Comparison of ENCODE assay signal across 1 cellular context in the genomic region with DNA sequence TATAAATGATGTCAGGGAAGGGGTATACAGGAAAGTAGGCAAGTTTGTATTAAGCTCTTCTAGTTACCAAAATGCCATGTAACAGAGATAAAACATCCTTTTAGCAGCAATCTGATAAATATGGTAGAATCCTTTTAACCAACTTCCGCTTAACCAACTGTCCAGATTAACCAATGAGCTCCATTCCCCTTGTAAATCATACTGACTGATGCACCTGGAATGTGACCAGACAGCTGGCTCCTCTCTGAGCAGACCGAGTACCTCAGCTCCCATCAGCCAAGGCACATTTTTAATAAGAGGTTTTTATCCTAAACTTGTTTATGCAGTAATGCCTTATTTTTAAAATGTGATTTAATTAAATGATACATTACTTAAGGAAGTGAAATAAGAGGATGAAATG.
TF ChIP-seq lines count a peak whose summit lies in the region.

No MANE protein-coding gene starts in this region.

TF ChIP-seq in IMR-90, 13 proteins besides CTCF, POLR2A, EP300 and RAD21:
- TF ChIP-seq MXI1 (IDR thresholded peaks at IDR 0.05; ENCODE audit: borderline replicate concordance, low read depth, low read length): no peak
- no peak for TF ChIP-seq CEBPB (IDR thresholded peaks at IDR 0.05; ENCODE audit: low read depth, low read length)
- no peak for TF ChIP-seq FOS (IDR thresholded peaks at IDR 0.05; ENCODE audit: low read depth, low read length)
- no peak for TF ChIP-seq CHD1 (IDR thresholded peaks at IDR 0.05; ENCODE audit: low read depth, low read length)
- no peak for TF ChIP-seq BHLHE40 (IDR thresholded peaks at IDR 0.05; ENCODE audit: low read depth, low read length)
- TF ChIP-seq, protein P1, sequence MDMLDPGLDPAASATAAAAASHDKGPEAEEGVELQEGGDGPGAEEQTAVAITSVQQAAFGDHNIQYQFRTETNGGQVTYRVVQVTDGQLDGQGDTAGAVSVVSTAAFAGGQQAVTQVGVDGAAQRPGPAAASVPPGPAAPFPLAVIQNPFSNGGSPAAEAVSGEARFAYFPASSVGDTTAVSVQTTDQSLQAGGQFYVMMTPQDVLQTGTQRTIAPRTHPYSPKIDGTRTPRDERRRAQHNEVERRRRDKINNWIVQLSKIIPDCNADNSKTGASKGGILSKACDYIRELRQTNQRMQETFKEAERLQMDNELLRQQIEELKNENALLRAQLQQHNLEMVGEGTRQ (IDR thresholded peaks at IDR 0.05; ENCODE audit: low read depth, low read length): no peak
- no peak for TF ChIP-seq SMC3 (IDR thresholded peaks at IDR 0.05; ENCODE audit: low read depth, low read length)
- no peak for TF ChIP-seq RCOR1 (IDR thresholded peaks at IDR 0.05; ENCODE audit: insufficient replicate concordance, low read length)
- no peak for TF ChIP-seq NFE2L2 (IDR thresholded peaks at IDR 0.05; ENCODE audit: low read depth, low read length)
- TF ChIP-seq RFX5 (IDR thresholded peaks at IDR 0.05; ENCODE audit: low read depth, low read length): no peak
- TF ChIP-seq, protein P2, sequence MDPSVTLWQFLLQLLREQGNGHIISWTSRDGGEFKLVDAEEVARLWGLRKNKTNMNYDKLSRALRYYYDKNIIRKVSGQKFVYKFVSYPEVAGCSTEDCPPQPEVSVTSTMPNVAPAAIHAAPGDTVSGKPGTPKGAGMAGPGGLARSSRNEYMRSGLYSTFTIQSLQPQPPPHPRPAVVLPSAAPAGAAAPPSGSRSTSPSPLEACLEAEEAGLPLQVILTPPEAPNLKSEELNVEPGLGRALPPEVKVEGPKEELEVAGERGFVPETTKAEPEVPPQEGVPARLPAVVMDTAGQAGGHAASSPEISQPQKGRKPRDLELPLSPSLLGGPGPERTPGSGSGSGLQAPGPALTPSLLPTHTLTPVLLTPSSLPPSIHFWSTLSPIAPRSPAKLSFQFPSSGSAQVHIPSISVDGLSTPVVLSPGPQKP (IDR thresholded peaks at IDR 0.05; ENCODE audit: borderline replicate concordance, low read depth, low read length): no peak
- no peak for TF ChIP-seq MAFK (IDR thresholded peaks at IDR 0.05; ENCODE audit: low read depth, low read length)
- no peak for TF ChIP-seq MAZ (IDR thresholded peaks at IDR 0.05; ENCODE audit: borderline replicate concordance, low read depth, low read length)
